In the genomic region with DNA sequence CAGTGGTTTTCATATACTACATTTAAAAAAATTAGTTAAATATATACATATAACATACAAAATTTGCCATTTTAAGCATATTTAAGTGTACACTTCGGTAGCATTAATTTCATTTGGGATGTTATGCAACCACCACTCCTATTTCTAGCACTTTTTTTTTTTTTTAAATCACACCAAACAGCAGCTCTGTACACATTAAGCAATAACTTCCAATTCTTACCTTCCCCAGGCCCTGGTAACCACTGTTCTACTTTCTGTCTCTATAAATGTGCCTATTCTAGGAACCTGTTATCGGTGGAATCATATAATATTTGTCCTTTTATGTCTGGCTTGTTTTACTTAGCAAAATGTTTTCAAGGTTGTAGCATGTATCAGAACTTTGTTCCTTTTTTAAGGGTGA, we compare ENCODE assay signal across 11 cellular contexts.
"Had no signal": no experiment of that assay in that cellular context is flagged by ENCODE, and none has a peak within 500 bp of the region (broad histone marks: within the 10 kb centered on the region; RNA-seq: fewer than 3 reads in every experiment).

No MANE protein-coding gene starts in this region.

- H3K36me3 Mint-ChIP-seq: activated naive CD4-positive, alpha-beta T cell treated with anti-CD3 and anti-CD28 coated beads, Interleukin-2, amount 50 U/mL, for 24 hours had no signal

- ATAC-seq: activated CD4-positive, CD25-positive, alpha-beta regulatory T cell treated with anti-CD3 and anti-CD28 coated beads, Interleukin-2, amount 50 U/mL, for 24 hours; stimulated activated naive CD8-positive, alpha-beta T cell treated with anti-CD3 and anti-CD28 coated beads, Interleukin-15, amount 100 ng/mL, for 72 hours had no signal

- H3K27me3 ChIP-seq: esophagus muscularis mucosa had no signal

- H3K4me3 Mint-ChIP-seq: activated naive CD4-positive, alpha-beta T cell treated with anti-CD3 and anti-CD28 coated beads, Interleukin-2, amount 50 U/mL, for 24 hours; brain; nephron progenitor cell; stimulated activated naive CD8-positive, alpha-beta T cell treated with anti-CD3 and anti-CD28 coated beads, Interleukin-15, amount 100 ng/mL, for 72 hours had no signal

- H3K27me3 Mint-ChIP-seq: activated naive CD4-positive, alpha-beta T cell treated with anti-CD3 and anti-CD28 coated beads, Interleukin-2, amount 50 U/mL, for 24 hours; stimulated activated naive CD8-positive, alpha-beta T cell treated with anti-CD3 and anti-CD28 coated beads, Interleukin-15, amount 100 ng/mL, for 72 hours had no signal

- H3K36me3 ChIP-seq: esophagus muscularis mucosa had no signal

- H3K4me3 ChIP-seq: esophagus muscularis mucosa had no signal

- H3K9me3 Mint-ChIP-seq: activated naive CD4-positive, alpha-beta T cell treated with anti-CD3 and anti-CD28 coated beads, Interleukin-2, amount 50 U/mL, for 24 hours; brain; nephron progenitor cell; stimulated activated naive CD8-positive, alpha-beta T cell treated with anti-CD3 and anti-CD28 coated beads, Interleukin-15, amount 100 ng/mL, for 72 hours had no signal

- H3K9me3 ChIP-seq: esophagus muscularis mucosa had no signal

- H3K27ac Mint-ChIP-seq: activated naive CD4-positive, alpha-beta T cell treated with anti-CD3 and anti-CD28 coated beads, Interleukin-2, amount 50 U/mL, for 24 hours; nephron progenitor cell; stimulated activated naive CD8-positive, alpha-beta T cell treated with anti-CD3 and anti-CD28 coated beads, Interleukin-15, amount 100 ng/mL, for 72 hours had no signal

- DNase-seq: amniotic stem cell; dermis blood vessel endothelial cell; glutamatergic neuron; nephron progenitor cell; stimulated activated CD4-positive, alpha-beta T cell treated with anti-CD3 and anti-CD28 coated beads, Interleukin-4, amount 100 ng/mL, for 1 hour; stimulated activated CD8-positive, alpha-beta memory T cell treated with anti-CD3 and anti-CD28 coated beads, Interleukin-4, amount 100 ng/mL, for 48 hours; stimulated activated naive CD8-positive, alpha-beta T cell treated with anti-CD3 and anti-CD28 coated beads, Interleukin-15, amount 100 ng/mL, for 72 hours had no signal
